14 cellular contexts compared by ENCODE assay signal in genomic region chr6:31304683-31305082, GRCh38. TPM values are rescaled to one million over a fixed set of nuclear protein-coding genes. Genes with fewer than 3 reads are reported as not detected.
DNase-seq lines count a peak whose midpoint lies in the region; ATAC-seq and TF ChIP-seq lines count a peak whose summit lies in the region.
"Had no signal": no experiment of that assay in that cellular context is flagged by ENCODE, and none has a peak within 500 bp of the region (broad histone marks: within the 10 kb centered on the region; RNA-seq: fewer than 3 reads in every experiment).

No MANE protein-coding gene starts in this region.

- no peak overlapping the region for H3K9ac ChIP-seq in adipocyte (ENCODE audit: low read length)

- DNase-seq in H4 (ENCODE audit: low spot score) (peak; percentile 30), NAMALWA (ENCODE audit: low spot score) (peak; percentile 26), adipocyte (ENCODE audit: low read depth) (peak; percentile 0), medulla oblongata (ENCODE audit: extremely low spot score) (peak; percentile 57), GDM1 (lab: John Stamatoyannopoulos, UW) (no peak), upper lobe of right lung (no peak), epidermal melanocyte (ENCODE audit: insufficient read length, low spot score) (no peak)
- DNase-seq: activated naive CD4-positive, alpha-beta T cell treated with anti-CD3 and anti-CD28 coated beads for 36 hours; activated T-cell treated with anti-CD3 and anti-CD28 coated beads, Interleukin-2, amount 50 U/mL, for 1 hour; NCI-H526 treated with DMSO at 0.1 percent for 48 hours; stimulated activated CD4-positive, alpha-beta T cell treated with anti-CD3 and anti-CD28 coated beads, Interleukin-12 subunit alpha, Interleukin-12 subunit beta, amount 100 ng/mL, for 4 hours had no signal

- H3K27ac ChIP-seq in upper lobe of right lung = no peak overlapping the region
- H3K27ac ChIP-seq: gastrocnemius medialis had no signal

- H3K9me3 ChIP-seq in adipocyte (ENCODE audit: control insufficient read depth, low read length) = no peaks in the 10 kb centered on the region
- no peaks in the 10 kb centered on the region for H3K9me3 ChIP-seq in upper lobe of right lung
- H3K9me3 ChIP-seq: gastrocnemius medialis, HAP-1 had no signal

- H3K36me3 ChIP-seq in adipocyte (ENCODE audit: control insufficient read depth, insufficient read depth, low read length, severe bottlenecking) = no peaks in the 10 kb centered on the region
- no peaks in the 10 kb centered on the region for H3K36me3 ChIP-seq in upper lobe of right lung
- H3K36me3 ChIP-seq: gastrocnemius medialis, HAP-1 had no signal

- TF ChIP-seq CTCF in upper lobe of right lung (IDR thresholded peaks at IDR 0.05) = no peak

- ATAC-seq in upper lobe of right lung = no peak
- ATAC-seq: gastrocnemius medialis, SK-N-SH treated with all-trans-retinoic acid at 6 μM for 48 hours had no signal

- peaks cover 44% of the 10 kb centered on the region for H3K27me3 ChIP-seq in adipocyte (replicated peaks; ENCODE audit: control insufficient read depth, insufficient read depth, low read length)
- H3K27me3 ChIP-seq in upper lobe of right lung = peaks cover 17% of the 10 kb centered on the region

- H3K4me1 ChIP-seq in adipocyte (ENCODE audit: control insufficient read depth, insufficient read depth, low read length) = no peaks in the 10 kb centered on the region
- peaks cover 16% of the 10 kb centered on the region for H3K4me1 ChIP-seq in upper lobe of right lung
- H3K4me1 ChIP-seq: HAP-1 had no signal

- H3K4me3 ChIP-seq in adipocyte (ENCODE audit: low read length) (no peak overlapping the region), upper lobe of right lung (no peak overlapping the region)
- H3K4me3 ChIP-seq: gastrocnemius medialis, HAP-1 had no signal

- intact Hi-C loops in upper lobe of right lung (cut with DNase I) = no loop called here

RNA-seq across cellular contexts. Expression of gene HLA-C, which starts 32.8 kb away (rescaled TPM):
- total RNA-seq in H4 (2014; rRNA removed; shearing (Covaris generic)) = 804 and 844 TPM in 2 replicates
- 1,073 TPM for total RNA-seq in upper lobe of right lung

RNA-seq across cellular contexts. Expression of gene HLA-B, which starts 52.3 kb away (rescaled TPM):
- 512 and 677 TPM in 2 replicates for total RNA-seq in H4 (2014; rRNA removed; shearing (Covaris generic))
- 2,632 TPM for total RNA-seq in upper lobe of right lung

Comparison
In these comparisons a context has a peak if more than half of its experiments do, and no peak if none do; other contexts are left out.
1. DNase-seq: peak in H4 (single experiment), NAMALWA (single experiment), adipocyte (single experiment) and medulla oblongata (single experiment); none in GDM1 (single experiment), upper lobe of right lung (single experiment) and epidermal melanocyte (single experiment).